2 cellular contexts compared by ENCODE assay signal in genomic region chr6:37314803-37315515, GRCh38.
TF ChIP-seq lines count a peak whose summit lies in the region.

No MANE protein-coding gene starts in this region.

TF ChIP-seq in IMR-90, 13 proteins besides CTCF, POLR2A, EP300 and RAD21:
- no peak for TF ChIP-seq NFE2L2 (IDR thresholded peaks at IDR 0.05; ENCODE audit: low read depth, low read length)
- no peak for TF ChIP-seq ELK1 (IDR thresholded peaks at IDR 0.05; ENCODE audit: borderline replicate concordance, low read depth, low read length)
- TF ChIP-seq SMC3 (IDR thresholded peaks at IDR 0.05; ENCODE audit: low read depth, low read length): 0 out of 2 replicates have a peak, but pooled peaks have one; percentile 16
- TF ChIP-seq BHLHE40 (IDR thresholded peaks at IDR 0.05; ENCODE audit: low read depth, low read length): peak; percentile 42

TF ChIP-seq in SK-N-SH, 30 proteins besides CTCF, POLR2A, EP300 and RAD21:
- TF ChIP-seq SMC3 (IDR thresholded peaks at IDR 0.05; ENCODE audit: low read depth, low read length): 0 out of 2 replicates have a peak, but pooled peaks have one; percentile 10
- no peak for TF ChIP-seq POLR2AphosphoS5 (IDR thresholded peaks at IDR 0.05; ENCODE audit: low read depth, low read length)
- TF ChIP-seq MXI1 (IDR thresholded peaks at IDR 0.05; ENCODE audit: low read depth, low read length): no peak
- TF ChIP-seq PBX3 (IDR thresholded peaks at IDR 0.05): peak; percentile 87
